Comparison of ENCODE assay signal across 25 cellular contexts in genomic region chrY:8804317-8804716, GRCh38.
"Had no signal": no experiment of that assay in that cellular context is flagged by ENCODE, and none has a peak within 500 bp of the region (broad histone marks: within the 10 kb centered on the region; RNA-seq: fewer than 3 reads in every experiment).

No MANE protein-coding gene starts in this region.

- H3K4me3 Mint-ChIP-seq: IgD-negative memory B cell had no signal

- H3K4me1 ChIP-seq: Peyer's patch, SJCRH30 had no signal

- H3K27ac ChIP-seq: HL-60, KMS-11, PC-9, Peyer's patch, SJCRH30 had no signal

- H3K9me3 ChIP-seq: Peyer's patch, SJCRH30 had no signal

- H3K27me3 ChIP-seq: Peyer's patch, SJCRH30 had no signal

- H3K27ac Mint-ChIP-seq: IgD-negative memory B cell had no signal

- H3K36me3 ChIP-seq: Peyer's patch, SJCRH30 had no signal

- H2AFZ ChIP-seq: PC-9 had no signal

- H3K4me3 ChIP-seq: K562, PC-9, Peyer's patch, SJCRH30 had no signal

- H3K4me1 Mint-ChIP-seq: IgD-negative memory B cell had no signal

- H3K9ac ChIP-seq: KMS-11 had no signal

- H3K27me3 Mint-ChIP-seq: IgD-negative memory B cell had no signal

- H3K9me3 Mint-ChIP-seq: IgD-negative memory B cell had no signal

- H3K4me2 ChIP-seq: KMS-11, PC-9 had no signal

- ATAC-seq: K562, Right ventricle myocardium inferior, SK-N-SH treated with all-trans-retinoic acid at 6 μM for 48 hours had no signal

- DNase-seq: Kasumi-1, MM.1S, NCI-H1092, NCI-H1436, NCI-H187, NCI-H2029, NCI-H2081 treated with DMSO at 0.1 percent for 48 hours, NCI-H2171, NCI-H226, NCI-H446, NCI-H510A, NCI-H524 treated with DMSO at 0.1 percent for 48 hours, NCI-H69, NCI-H774, OCI-M1, PC-9, Peyer's patch, SHP77 treated with DMSO at 0.1 percent for 48 hours, SJCRH30 had no signal
